Comparison of ENCODE assay signal across 19 cellular contexts in the genomic region with DNA sequence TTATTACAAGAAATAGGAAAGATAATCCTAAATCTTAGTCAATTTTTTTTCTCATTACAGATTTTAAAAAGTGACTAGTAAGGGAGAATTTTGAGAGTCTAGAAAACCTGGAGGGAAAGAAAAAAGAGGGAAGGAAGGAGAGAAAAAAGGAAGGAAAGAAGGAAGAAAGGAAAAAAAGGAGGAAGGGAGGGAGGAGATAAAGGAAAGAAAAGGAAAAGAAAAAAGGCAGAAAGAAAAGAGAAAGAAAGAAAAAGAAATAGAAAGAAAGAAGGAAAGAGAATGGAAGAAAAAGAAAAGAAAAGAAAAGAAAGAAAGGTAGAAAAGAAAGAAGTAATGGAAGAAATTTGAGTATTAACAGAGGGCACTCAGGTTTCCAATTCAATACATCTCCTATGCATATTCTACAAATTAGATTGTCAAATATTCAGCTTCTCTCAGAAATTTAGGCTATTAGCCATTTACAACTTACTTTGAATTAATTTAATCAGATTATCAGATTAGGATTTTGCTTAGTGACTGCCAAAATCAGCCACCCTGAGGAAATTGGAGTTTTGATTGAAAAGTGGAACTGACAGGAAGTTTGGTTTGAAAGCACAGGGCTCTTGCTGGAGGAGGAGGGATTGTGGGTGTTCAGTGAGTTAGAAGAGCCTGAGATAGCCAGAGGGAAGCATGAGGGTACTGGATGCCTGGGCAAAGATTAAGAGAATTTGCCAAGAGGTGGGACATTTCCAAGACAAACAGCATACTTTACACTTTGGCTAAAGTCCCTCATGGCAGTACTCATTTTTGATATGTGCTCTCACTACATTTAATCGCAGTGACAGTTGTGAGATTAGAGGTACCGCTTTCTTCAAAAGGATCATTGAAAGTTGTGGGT.
DNase-seq lines count a peak whose midpoint lies in the region; ATAC-seq, FAIRE-seq and TF ChIP-seq lines count a peak whose summit lies in the region.
"Had no signal": no experiment of that assay in that cellular context is flagged by ENCODE, and none has a peak within 500 bp of the region (broad histone marks: within the 10 kb centered on the region; RNA-seq: fewer than 3 reads in every experiment).

No MANE protein-coding gene starts in this region.

- H4K8ac ChIP-seq in H1 (ENCODE audit: extremely low read depth, insufficient read depth, low read length) = no peak overlapping the region

- 86% methylated on average over 2 of the region's 2 CpGs; no CpG with 5 or more reads in 1 of the 2 experiments for WGBS in H1 (ENCODE audit: extremely low coverage in 1 of 2, insufficient coverage in 1 of 2, insufficient read length in 1 of 2, insufficient replicate concordance in 2 of 2, low coverage in 1 of 2, low lambda C conversion rate in 2 of 2, missing lambda C conversion rate in 1 of 2), 2 experiments
- WGBS in psoas muscle, 3 donors = 73 to 85% (median 82%) methylated on average over 2 of the region's 2 CpGs

- no peak overlapping the region for H2BK12ac ChIP-seq in H1 (ENCODE audit: low read depth, low read length)

- no peak for TF ChIP-seq RAD21 in H1 (IDR thresholded peaks at IDR 0.05 in 1 of 2, conservative IDR thresholded peaks at IDR 0.05 in 1 of 2; ENCODE audit: low read depth in 2 of 2, low read length in 2 of 2)

- H3K27ac ChIP-seq in H1 (ENCODE audit: low read depth, low read length) (no peak overlapping the region), osteoblast (ENCODE audit: low read depth, low read length) (no peak overlapping the region), psoas muscle (no peak overlapping the region), OCI-LY7 (ENCODE audit: low read depth, low read length, poor library complexity, severe bottlenecking) (no peak overlapping the region)
- H3K27ac ChIP-seq: gastrocnemius medialis, lower lobe of right lung, PC-9, suprapubic skin had no signal

- no peak overlapping the region for H2BK5ac ChIP-seq in H1 (ENCODE audit: low read depth, low read length)

- DNase-seq in D341Med (ENCODE audit: low spot score) = peak; percentile 36
- peak; percentile 53 for DNase-seq in NCI-H446 treated with DMSO at 0.1 percent for 48 hours (lab: John Stamatoyannopoulos, UW)
- DNase-seq in H1 (ENCODE audit: low read depth in 1 of 2, low spot score in 2 of 2) = no peak
- peak; percentile 21 for DNase-seq in osteoblast (ENCODE audit: insufficient read length, low spot score, missing footprints)
- DNase-seq in SHP77 treated with DMSO at 0.1 percent for 48 hours (lab: John Stamatoyannopoulos, UW) = no peak
- no peak for DNase-seq in NCI-H748 treated with DMSO at 0.1 percent for 48 hours (lab: John Stamatoyannopoulos, UW)
- DNase-seq in psoas muscle = no peak
- DNase-seq in OCI-LY7 (ENCODE audit: low spot score) = no peak
- DNase-seq: AML-193, gastrocnemius medialis, H7, lower lobe of right lung, natural killer cell, NCI-H2029 treated with DMSO at 0.1 percent for 48 hours, NCI-H526 treated with DMSO at 0.1 percent for 48 hours, PC-9 had no signal

- H3K23me2 ChIP-seq in H1 (ENCODE audit: low read depth, low read length) = no peaks in the 10 kb centered on the region

- BruUV-seq in OCI-LY7 (replicated peaks; lab: Mats Ljungman, UMichigan) = no TSS peak

- H4K20me1 ChIP-seq in H1 (replicated peaks in 1 of 2; ENCODE audit: control insufficient read depth in 1 of 2, insufficient read depth in 2 of 2, low read length in 2 of 2) (no peaks in the 10 kb centered on the region), osteoblast (ENCODE audit: insufficient read depth, low read length) (no peaks in the 10 kb centered on the region), OCI-LY7 (ENCODE audit: insufficient read depth, low read length) (no peaks in the 10 kb centered on the region)

- H3K4me1 ChIP-seq in H1 (replicated peaks in 1 of 4; ENCODE audit: control insufficient read depth in 3 of 4, insufficient read depth in 4 of 4, low read length in 3 of 4) (no peaks in the 10 kb centered on the region), osteoblast (ENCODE audit: insufficient read depth, low read length) (peaks cover 10% of the 10 kb centered on the region), psoas muscle (no peaks in the 10 kb centered on the region), OCI-LY7 (ENCODE audit: insufficient read depth, low read length, poor library complexity, severe bottlenecking) (no peaks in the 10 kb centered on the region)
- H3K4me1 ChIP-seq: gastrocnemius medialis, lower lobe of right lung, suprapubic skin had no signal

- H3K9me3 ChIP-seq in H1 (ENCODE audit: insufficient read depth in 2 of 2, low read depth in 1 of 2, low read length in 1 of 2) (no peaks in the 10 kb centered on the region), osteoblast (ENCODE audit: low read depth, low read length) (no peaks in the 10 kb centered on the region), psoas muscle (peaks cover 4% of the 10 kb centered on the region), OCI-LY7 (ENCODE audit: low read length) (no peaks in the 10 kb centered on the region)
- H3K9me3 ChIP-seq: gastrocnemius medialis, lower lobe of right lung, suprapubic skin had no signal

- H2AFZ ChIP-seq in H1 (ENCODE audit: low read length) (peak overlapping the region; percentile 14; the same call in 1 of the 2 replicates), osteoblast (ENCODE audit: low read length) (peak overlapping the region; percentile 6), OCI-LY7 (ENCODE audit: low read length) (no peak overlapping the region)
- H2AFZ ChIP-seq: PC-9 had no signal

- no peaks in the 10 kb centered on the region for H3K79me2 ChIP-seq in H1 (ENCODE audit: control insufficient read depth in 1 of 2, insufficient read depth in 2 of 2, low read length in 2 of 2)
- H3K79me2 ChIP-seq in osteoblast (ENCODE audit: insufficient read depth, low read length) = no peaks in the 10 kb centered on the region
- H3K79me2 ChIP-seq in OCI-LY7 (ENCODE audit: insufficient read depth, low read depth, low read length) = no peaks in the 10 kb centered on the region

- H3K56ac ChIP-seq in H1 (replicated peaks; ENCODE audit: insufficient read length, low read depth, low read length) = no peak overlapping the region

- CTCF ChIA-PET in H1 (lab: Charles Lee; ENCODE audit: partially characterized antibody) (no interaction called here), OCI-LY7 (lab: Charles Lee; ENCODE audit: unreplicated experiment) (no interaction called here)

- TF ChIP-seq CTCF in H1 (IDR thresholded peaks at IDR 0.05; ENCODE audit: control extremely low read depth in 1 of 3, insufficient read depth in 1 of 3, low read depth in 1 of 3, low read length in 3 of 3) = no peak
- TF ChIP-seq CTCF in osteoblast (IDR thresholded peaks at IDR 0.05; ENCODE audit: extremely low read depth, low read depth, low read length) = no peak
- TF ChIP-seq CTCF in psoas muscle (IDR thresholded peaks at IDR 0.05) = no peak
- no peak for TF ChIP-seq CTCF in OCI-LY7 (conservative IDR thresholded peaks at IDR 0.05; ENCODE audit: low read length)

- no peak overlapping the region for H4K91ac ChIP-seq in H1 (replicated peaks; ENCODE audit: insufficient read length, low read length)

- no peaks in the 10 kb centered on the region for H3K9me2 ChIP-seq in OCI-LY7 (ENCODE audit: insufficient read depth, low read length)

- H2BK120ac ChIP-seq in H1 (replicated peaks; ENCODE audit: low read depth, low read length) = no peak overlapping the region

- no peak overlapping the region for H3K9ac ChIP-seq in H1 (replicated peaks in 1 of 4; ENCODE audit: extremely low read depth in 1 of 4, low read depth in 3 of 4, low read length in 3 of 4)

- H3K23ac ChIP-seq in H1 (ENCODE audit: insufficient read length) = no peak overlapping the region

- intact Hi-C loops in psoas muscle (cut with DNase I) = no loop called here
- intact Hi-C loops in OCI-LY7 (cut with micrococcal nuclease; ENCODE audit: unreplicated experiment) = no loop called here

- H3K4me2 ChIP-seq in H1 (ENCODE audit: insufficient read depth in 1 of 2, low read depth in 2 of 2, low read length in 2 of 2) (no peak overlapping the region), osteoblast (ENCODE audit: insufficient read depth, low read length) (peak overlapping the region; percentile 35), OCI-LY7 (ENCODE audit: low read length) (no peak overlapping the region)
- H3K4me2 ChIP-seq: PC-9 had no signal

- no peaks in the 10 kb centered on the region for H3K27me3 ChIP-seq in H1 (replicated peaks in 1 of 4; ENCODE audit: control insufficient read depth in 3 of 4, extremely low read depth in 1 of 4, insufficient read depth in 3 of 4, low read length in 3 of 4)
- H3K27me3 ChIP-seq in osteoblast (ENCODE audit: insufficient read depth, low read length) = no peaks in the 10 kb centered on the region
- H3K27me3 ChIP-seq in psoas muscle (ENCODE audit: insufficient read depth in 3 of 3, low read length in 2 of 3) = no peaks in the 10 kb centered on the region
- H3K27me3 ChIP-seq: gastrocnemius medialis, suprapubic skin had no signal

- no peak overlapping the region for H2BK20ac ChIP-seq in H1 (ENCODE audit: low read length)

- no peak for TF ChIP-seq POLR2A in H1 (IDR thresholded peaks at IDR 0.05; ENCODE audit: control extremely low read depth in 1 of 2, low read depth in 2 of 2, low read length in 2 of 2)

- POLR2A ChIA-PET in H1 (lab: Charles Lee; ENCODE audit: partially characterized antibody) (no interaction called here), OCI-LY7 (lab: Charles Lee) (no interaction called here)

- H2BK15ac ChIP-seq in H1 (ENCODE audit: low read length) = no peak overlapping the region

- no peaks in the 10 kb centered on the region for H3K79me1 ChIP-seq in H1 (ENCODE audit: low read depth, low read length)

- H3K36me3 ChIP-seq in H1 (ENCODE audit: control insufficient read depth in 2 of 4, insufficient read depth in 4 of 4, low read length in 3 of 4) (no peaks in the 10 kb centered on the region), osteoblast (ENCODE audit: insufficient read depth, low read length) (no peaks in the 10 kb centered on the region), psoas muscle (ENCODE audit: insufficient read depth in 1 of 2, low read depth in 1 of 2) (no peaks in the 10 kb centered on the region), OCI-LY7 (ENCODE audit: insufficient read depth, low read length) (no peaks in the 10 kb centered on the region)
- H3K36me3 ChIP-seq: gastrocnemius medialis, lower lobe of right lung, suprapubic skin had no signal

- TF ChIP-seq EP300 in H1 (IDR thresholded peaks at IDR 0.05; ENCODE audit: borderline replicate concordance in 1 of 2, low read depth in 2 of 2, low read length in 2 of 2) = no peak

- no peak overlapping the region for H4K5ac ChIP-seq in H1 (ENCODE audit: insufficient read length, low read depth, low read length)

- H2AK5ac ChIP-seq in H1 (ENCODE audit: low read depth, low read length) = no peak overlapping the region

- ATAC-seq in psoas muscle = no peak
- ATAC-seq: activated T-helper 17 cell treated with anti-CD3 and anti-CD28 coated beads, Interleukin-2, amount 50 U/mL, for 72 hours; gastrocnemius medialis; natural killer cell had no signal

- no peak overlapping the region for H3K4ac ChIP-seq in H1 (replicated peaks; ENCODE audit: insufficient read length, low read depth, low read length)

- H3K4me3 ChIP-seq in H1 (ENCODE audit: extremely low read depth in 1 of 4, insufficient read depth in 2 of 4, low read depth in 3 of 4, low read length in 4 of 4) (no peak overlapping the region), osteoblast (ENCODE audit: insufficient read depth, low read length) (no peak overlapping the region), psoas muscle (no peak overlapping the region), OCI-LY7 (ENCODE audit: low read depth, low read length, poor library complexity, severe bottlenecking) (no peak overlapping the region)
- H3K4me3 ChIP-seq: gastrocnemius medialis, lower lobe of right lung, PC-9, suprapubic skin had no signal

- H3K18ac ChIP-seq in H1 (ENCODE audit: extremely low read depth, low read length) = no peak overlapping the region

- H3K14ac ChIP-seq in H1 (ENCODE audit: insufficient read length) = no peak overlapping the region

- no peak for FAIRE-seq in H1 (lab: Jason Lieb, UNC)
- FAIRE-seq: colon had no signal

Comparison
In these comparisons a context has a peak if more than half of its experiments do, and no peak if none do; other contexts are left out.
1. DNase-seq: peak in D341Med (single experiment), NCI-H446 treated with DMSO at 0.1 percent for 48 hours (single experiment) and osteoblast (single experiment); none in H1 (0 of 2), SHP77 treated with DMSO at 0.1 percent for 48 hours (single experiment), NCI-H748 treated with DMSO at 0.1 percent for 48 hours (single experiment), psoas muscle (0 of 2) and OCI-LY7 (single experiment).